ENCODE assay signal across 8 cellular contexts in the genomic region with DNA sequence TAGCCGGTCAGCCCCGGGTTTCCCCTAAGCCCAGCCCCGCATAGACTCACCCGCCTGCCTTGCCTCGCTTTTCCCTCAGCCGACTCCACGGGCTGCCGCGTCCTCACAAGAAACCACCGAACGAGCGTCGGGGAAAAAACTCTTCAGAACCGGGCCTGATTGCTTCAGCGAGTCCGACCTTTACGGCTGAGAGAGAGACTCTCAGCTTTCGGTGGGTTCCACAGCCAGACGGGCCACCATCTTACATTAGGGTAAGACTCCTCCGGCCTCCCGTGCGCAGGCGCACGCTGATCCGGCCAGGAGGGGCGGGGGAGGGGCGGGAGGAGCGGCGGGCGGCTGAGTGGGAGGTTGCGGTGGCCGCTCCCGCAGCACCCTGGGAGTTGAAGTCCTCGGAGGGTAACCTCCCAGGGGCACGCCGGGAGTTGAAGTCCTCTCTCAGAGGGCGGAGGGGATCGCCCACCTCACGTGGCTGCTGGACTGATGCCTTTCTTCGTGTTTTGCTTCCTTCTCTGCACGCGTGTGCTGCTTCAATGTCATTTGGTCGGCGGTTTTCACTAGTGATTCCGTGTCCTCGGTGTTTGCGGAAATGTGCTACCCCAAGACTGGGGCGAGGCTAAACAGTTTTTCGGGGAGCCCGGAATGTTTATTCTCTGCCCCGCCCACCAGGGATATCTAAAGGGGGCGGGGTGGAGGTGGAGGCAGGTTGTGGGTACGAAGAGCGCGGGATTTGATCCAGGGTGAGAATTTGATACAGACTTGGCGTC.
DNase-seq lines count a peak whose midpoint lies in the region; ATAC-seq and TF ChIP-seq lines count a peak whose summit lies in the region.

Gene CNOT4 (minus strand): TSS at position 264 of the 764 bp plus-strand sequence. CDS start 71,771 bp downstream, outside the sequence.

- peak; percentile 90 for TF ChIP-seq POLR2A in GM18526 (IDR thresholded peaks at IDR 0.05; ENCODE audit: extremely low read depth, insufficient read length)

- TF ChIP-seq CTCF in astrocyte of the spinal cord (IDR thresholded peaks at IDR 0.05; ENCODE audit: low read depth, low read length) (no peak), retinal pigment epithelial cell (conservative IDR thresholded peaks at IDR 0.05; ENCODE audit: low read depth, low read length) (no peak)

- H3K4me3 ChIP-seq in astrocyte of the spinal cord (ENCODE audit: low read depth, low read length) (peak within 1 kb of the TSS; percentile 89), retinal pigment epithelial cell (ENCODE audit: low read length) (peak within 1 kb of the TSS; percentile 98)

- DNase-seq in 8988T (peak; percentile 72), NCI-H2081 treated with DMSO at 0.1 percent for 48 hours (lab: John Stamatoyannopoulos, UW) (peak; percentile 90), T1000 (lab: John Stamatoyannopoulos, UW) (peak; percentile 88), astrocyte of the spinal cord (ENCODE audit: low read depth, low spot score) (peak; percentile 99), hypothalamus (lab: John Stamatoyannopoulos, UW) (peak; percentile 53 to 98 (median 94)), retinal pigment epithelial cell (ENCODE audit: low read depth) (peak; percentile 78)

- peak; percentile 82 for ATAC-seq in HG03060 (IDR thresholded peaks at IDR 0.05; ENCODE audit: low read depth, unreplicated experiment)

- in situ Hi-C loops in astrocyte of the spinal cord (cut with HindIII; ENCODE audit: low sequenced_read_pairs) = no loop called here

Comparison
In these comparisons a context has a peak if more than half of its experiments do, and no peak if none do; other contexts are left out.
1. Peak in every context shown above with its lines: DNase-seq, ATAC-seq and H3K4me3 ChIP-seq.